In genomic region chr1:30087465-30087864, GRCh38 we compare ENCODE assay signal across 11 cellular contexts.
DNase-seq lines count a peak whose midpoint lies in the region; ATAC-seq, FAIRE-seq and TF ChIP-seq lines count a peak whose summit lies in the region.
"Had no signal": no experiment of that assay in that cellular context is flagged by ENCODE, and none has a peak within 500 bp of the region (broad histone marks: within the 10 kb centered on the region; RNA-seq: fewer than 3 reads in every experiment).

No MANE protein-coding gene starts in this region.

- DNase-seq in DMS114 treated with DMSO at 0.1 percent for 48 hours (lab: John Stamatoyannopoulos, UW; ENCODE audit: unreplicated experiment) (peak; percentile 5), HTR-8/SVneo (ENCODE audit: insufficient read length, low spot score) (peak; percentile 23), adipocyte (ENCODE audit: low read depth) (peak; percentile 15), lower lobe of right lung (no peak), DMS53 treated with DMSO at 0.1 percent for 48 hours (lab: John Stamatoyannopoulos, UW; ENCODE audit: unreplicated experiment) (no peak)
- DNase-seq in stimulated activated effector memory CD8-positive, alpha-beta T cell treated with anti-CD3 and anti-CD28 coated beads, Interleukin-12 subunit alpha, Interleukin-12 subunit beta, amount 100 ng/mL, for 72 hours (ENCODE audit: low spot score in 2 of 2): no peak
- no peak for DNase-seq in activated T-helper 2 cell treated with anti-CD3 and anti-CD28 coated beads, Interferon-gamma antibody, Interleukin-2, Interleukin-4, amounts not matched to agents 10 μg/mL and 5 μg/mL and 100 μg/mL, durations not matched to agents 14 hours and 24 hours and 36 hours (ENCODE audit: low spot score)
- DNase-seq: left ventricle myocardium superior, NCI-H2029 treated with DMSO at 0.1 percent for 48 hours had no signal

- H3K27ac Mint-ChIP-seq in stimulated activated effector memory CD8-positive, alpha-beta T cell treated with anti-CD3 and anti-CD28 coated beads, Interleukin-12 subunit alpha, Interleukin-12 subunit beta, amount 100 ng/mL, for 72 hours: no peak overlapping the region
- no peak overlapping the region for H3K27ac Mint-ChIP-seq in activated T-helper 2 cell treated with anti-CD3 and anti-CD28 coated beads, Interferon-gamma antibody, Interleukin-2, Interleukin-4, amounts not matched to agents 10 μg/mL and 5 μg/mL and 100 μg/mL, durations not matched to agents 14 hours and 24 hours and 36 hours
- H3K27ac Mint-ChIP-seq: activated T-helper 1 cell treated with anti-CD3 and anti-CD28 coated beads, Interleukin-12 subunit alpha, Interleukin-12 subunit beta, Interleukin-2, Interleukin-4 antibody, amounts not matched to agents 30 ng/mL and 10 ng/mL and 1 ng/mL, durations not matched to agents 14 hours and 24 hours and 36 hours had no signal

- H3K9me3 Mint-ChIP-seq in stimulated activated effector memory CD8-positive, alpha-beta T cell treated with anti-CD3 and anti-CD28 coated beads, Interleukin-12 subunit alpha, Interleukin-12 subunit beta, amount 100 ng/mL, for 72 hours: peaks cover 10% of the 10 kb centered on the region
- peaks cover 16% of the 10 kb centered on the region for H3K9me3 Mint-ChIP-seq in activated T-helper 2 cell treated with anti-CD3 and anti-CD28 coated beads, Interferon-gamma antibody, Interleukin-2, Interleukin-4, amounts not matched to agents 10 μg/mL and 5 μg/mL and 100 μg/mL, durations not matched to agents 14 hours and 24 hours and 36 hours

- peaks cover 3% of the 10 kb centered on the region for H3K27me3 ChIP-seq in adipocyte (replicated peaks; ENCODE audit: control insufficient read depth, insufficient read depth, low read length)
- H3K27me3 ChIP-seq in lower lobe of right lung (ENCODE audit: low read depth): peaks cover 4% of the 10 kb centered on the region

- H3K4me3 Mint-ChIP-seq in stimulated activated effector memory CD8-positive, alpha-beta T cell treated with anti-CD3 and anti-CD28 coated beads, Interleukin-12 subunit alpha, Interleukin-12 subunit beta, amount 100 ng/mL, for 72 hours: no peak overlapping the region
- no peak overlapping the region for H3K4me3 Mint-ChIP-seq in activated T-helper 2 cell treated with anti-CD3 and anti-CD28 coated beads, Interferon-gamma antibody, Interleukin-2, Interleukin-4, amounts not matched to agents 10 μg/mL and 5 μg/mL and 100 μg/mL, durations not matched to agents 14 hours and 24 hours and 36 hours (ENCODE audit: low read depth)
- H3K4me3 Mint-ChIP-seq: activated T-helper 1 cell treated with anti-CD3 and anti-CD28 coated beads, Interleukin-12 subunit alpha, Interleukin-12 subunit beta, Interleukin-2, Interleukin-4 antibody, amounts not matched to agents 30 ng/mL and 10 ng/mL and 1 ng/mL, durations not matched to agents 14 hours and 24 hours and 36 hours had no signal

- no peak overlapping the region for H3K4me3 ChIP-seq in adipocyte (ENCODE audit: low read length)
- H3K4me3 ChIP-seq in lower lobe of right lung: no peak overlapping the region

- H3K4me1 ChIP-seq in adipocyte (ENCODE audit: control insufficient read depth, insufficient read depth, low read length) (peaks cover 14% of the 10 kb centered on the region), lower lobe of right lung (peaks cover 18% of the 10 kb centered on the region)

- H3K36me3 ChIP-seq in adipocyte (ENCODE audit: control insufficient read depth, insufficient read depth, low read length, severe bottlenecking) (no peaks in the 10 kb centered on the region), lower lobe of right lung (no peaks in the 10 kb centered on the region)

- H3K27ac ChIP-seq in lower lobe of right lung: no peak overlapping the region

- H3K36me3 Mint-ChIP-seq in stimulated activated effector memory CD8-positive, alpha-beta T cell treated with anti-CD3 and anti-CD28 coated beads, Interleukin-12 subunit alpha, Interleukin-12 subunit beta, amount 100 ng/mL, for 72 hours: no peaks in the 10 kb centered on the region
- no peaks in the 10 kb centered on the region for H3K36me3 Mint-ChIP-seq in activated T-helper 2 cell treated with anti-CD3 and anti-CD28 coated beads, Interferon-gamma antibody, Interleukin-2, Interleukin-4, amounts not matched to agents 10 μg/mL and 5 μg/mL and 100 μg/mL, durations not matched to agents 14 hours and 24 hours and 36 hours (ENCODE audit: low read depth)

- H3K4me1 Mint-ChIP-seq in stimulated activated effector memory CD8-positive, alpha-beta T cell treated with anti-CD3 and anti-CD28 coated beads, Interleukin-12 subunit alpha, Interleukin-12 subunit beta, amount 100 ng/mL, for 72 hours: no peaks in the 10 kb centered on the region
- H3K4me1 Mint-ChIP-seq in activated T-helper 2 cell treated with anti-CD3 and anti-CD28 coated beads, Interferon-gamma antibody, Interleukin-2, Interleukin-4, amounts not matched to agents 10 μg/mL and 5 μg/mL and 100 μg/mL, durations not matched to agents 14 hours and 24 hours and 36 hours (ENCODE audit: low read depth): no peaks in the 10 kb centered on the region

- TF ChIP-seq CTCF in lower lobe of right lung (IDR thresholded peaks at IDR 0.05): peak; percentile 9

- no peak overlapping the region for H3K9ac ChIP-seq in adipocyte (ENCODE audit: low read length)

- H3K9me3 ChIP-seq in adipocyte (ENCODE audit: control insufficient read depth, low read length) (peaks cover 20% of the 10 kb centered on the region), lower lobe of right lung (peaks cover 8% of the 10 kb centered on the region)

- no peaks in the 10 kb centered on the region for H3K27me3 Mint-ChIP-seq in activated T-helper 2 cell treated with anti-CD3 and anti-CD28 coated beads, Interferon-gamma antibody, Interleukin-2, Interleukin-4, amounts not matched to agents 10 μg/mL and 5 μg/mL and 100 μg/mL, durations not matched to agents 14 hours and 24 hours and 36 hours (ENCODE audit: low read depth)

- ATAC-seq in lower lobe of right lung: no peak
- no peak for ATAC-seq in stimulated activated effector memory CD8-positive, alpha-beta T cell treated with anti-CD3 and anti-CD28 coated beads, Interleukin-12 subunit alpha, Interleukin-12 subunit beta, amount 100 ng/mL, for 72 hours
- ATAC-seq: left ventricle myocardium superior had no signal

- intact Hi-C loops in lower lobe of right lung (cut with DNase I): no loop called here
- intact Hi-C loops in activated T-helper 2 cell treated with anti-CD3 and anti-CD28 coated beads, Interferon-gamma antibody, Interleukin-2, Interleukin-4, amounts not matched to agents 10 μg/mL and 5 μg/mL and 100 μg/mL, durations not matched to agents 14 hours and 24 hours and 36 hours (cut with micrococcal nuclease): no loop called here

- no peak for FAIRE-seq in HTR-8/SVneo (lab: Jason Lieb, UNC)
- FAIRE-seq: endometrium had no signal

Comparison
In these comparisons a context has a peak if more than half of its experiments do, and no peak if none do; other contexts are left out.
1. DNase-seq: peak in DMS114 treated with DMSO at 0.1 percent for 48 hours (single experiment), HTR-8/SVneo (single experiment) and adipocyte (single experiment); none in lower lobe of right lung (single experiment), stimulated activated effector memory CD8-positive, alpha-beta T cell treated with anti-CD3 and anti-CD28 coated beads, Interleukin-12 subunit alpha, Interleukin-12 subunit beta, amount 100 ng/mL, for 72 hours (0 of 2), activated T-helper 2 cell treated with anti-CD3 and anti-CD28 coated beads, Interferon-gamma antibody, Interleukin-2, Interleukin-4, amounts not matched to agents 10 μg/mL and 5 μg/mL and 100 μg/mL, durations not matched to agents 14 hours and 24 hours and 36 hours (single experiment) and DMS53 treated with DMSO at 0.1 percent for 48 hours (single experiment).